Comparison of ENCODE assay signal across 8 cellular contexts in the genomic region with DNA sequence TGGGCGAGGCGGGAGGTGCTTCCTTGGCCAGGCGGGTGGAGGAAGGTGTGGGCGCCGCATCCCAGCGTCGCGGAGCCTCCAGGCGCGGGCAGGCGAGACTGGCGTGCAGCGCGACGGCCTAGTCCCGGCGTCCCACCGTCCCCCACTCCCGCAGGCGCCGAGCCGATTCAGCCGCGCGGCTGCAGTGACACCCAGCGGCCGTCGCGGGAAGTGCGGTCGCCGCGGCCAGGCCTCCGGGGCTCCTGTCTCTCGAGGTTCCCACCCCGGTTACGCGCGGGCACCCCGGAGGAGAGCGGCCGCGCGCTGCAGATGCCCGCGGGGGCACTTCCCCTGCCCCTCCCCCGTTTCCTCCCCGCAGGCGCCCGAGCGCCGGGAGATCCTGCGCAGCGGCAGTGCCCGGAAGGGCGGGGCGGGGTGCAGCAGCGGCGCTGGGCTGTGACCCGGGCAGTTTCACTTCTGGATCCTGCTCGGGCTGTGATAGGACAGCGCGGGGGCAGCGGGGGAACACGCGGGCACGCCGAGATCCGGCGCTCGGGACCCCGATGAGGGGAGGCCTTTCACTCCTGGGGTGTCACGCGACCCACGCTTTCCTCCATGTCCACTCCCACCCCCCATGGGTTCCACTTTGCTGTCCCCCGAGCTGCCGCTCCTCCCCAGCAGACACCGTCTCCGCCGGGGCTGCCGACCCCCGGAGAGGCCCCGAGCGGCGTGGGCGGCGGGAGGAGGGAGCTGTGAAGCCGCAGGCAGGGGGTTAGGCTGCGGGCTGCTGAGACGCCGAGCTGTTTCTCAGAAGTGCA.
DNase-seq lines count a peak whose midpoint lies in the region; ATAC-seq and TF ChIP-seq lines count a peak whose summit lies in the region.

No MANE protein-coding gene starts in this region.

- peaks cover 24% of the 10 kb centered on the region for H3F3A ChIP-seq in OCI-LY1 (ENCODE audit: insufficient read depth, low read length)

- H3K27me3 ChIP-seq in HUES48 (ENCODE audit: control insufficient read depth, insufficient read depth, low read length) (peaks cover 8% of the 10 kb centered on the region), OCI-LY1 (ENCODE audit: insufficient read depth, low read length) (no peaks in the 10 kb centered on the region), mucosa of rectum (ENCODE audit: control insufficient read depth in 2 of 2, insufficient read depth in 2 of 2, low read length in 2 of 2) (no peaks in the 10 kb centered on the region)

- H3K79me2 ChIP-seq in OCI-LY1 (ENCODE audit: insufficient read depth, low read length): no peaks in the 10 kb centered on the region

- H3K36me3 ChIP-seq in HUES48 (ENCODE audit: control insufficient read depth, insufficient read depth, low read length): no peaks in the 10 kb centered on the region
- peaks cover 5% of the 10 kb centered on the region for H3K36me3 ChIP-seq in OCI-LY1 (ENCODE audit: insufficient read depth, low read length)
- no peaks in the 10 kb centered on the region for H3K36me3 ChIP-seq in mucosa of rectum (ENCODE audit: control insufficient read depth in 2 of 2, insufficient read depth in 2 of 2, low read length in 2 of 2)

- H3K9ac ChIP-seq in HUES48 (ENCODE audit: low read depth, low read length) (peak overlapping the region; percentile 76; the same call in 1 of the 2 replicates), OCI-LY1 (ENCODE audit: low read length) (peak overlapping the region; percentile 85), mucosa of rectum (ENCODE audit: low read depth in 1 of 2, low read length in 2 of 2) (peak overlapping the region; percentile 86 to 88)

- peak overlapping the region; percentile 42 for H3K27ac ChIP-seq in HUES48 (ENCODE audit: low read depth, low read length)
- H3K27ac ChIP-seq in OCI-LY1 (ENCODE audit: low read depth, low read length, poor library complexity, severe bottlenecking): peak overlapping the region; percentile 99
- H3K27ac ChIP-seq in epithelial cell of prostate: peak overlapping the region; percentile 46
- H3K27ac ChIP-seq in mucosa of rectum (ENCODE audit: low read depth in 2 of 2, low read length in 2 of 2): peak overlapping the region; percentile 90 to 96

- peak; percentile 54 for ATAC-seq in GM21423 (IDR thresholded peaks at IDR 0.05; ENCODE audit: unreplicated experiment)

- peak; percentile 65 for TF ChIP-seq CTCF in OCI-LY1 (IDR thresholded peaks at IDR 0.05; ENCODE audit: low read length)

- no peaks in the 10 kb centered on the region for H4K20me1 ChIP-seq in OCI-LY1 (ENCODE audit: insufficient read depth, low read length)

- H3K9me3 ChIP-seq in HUES48 (ENCODE audit: control insufficient read depth, insufficient read depth, low read length): no peaks in the 10 kb centered on the region
- H3K9me3 ChIP-seq in OCI-LY1 (ENCODE audit: low read length): no peaks in the 10 kb centered on the region
- H3K9me3 ChIP-seq in mucosa of rectum (ENCODE audit: control insufficient read depth in 2 of 2, low read length in 2 of 2): no peaks in the 10 kb centered on the region

- H3K4me3 ChIP-seq in HUES48 (ENCODE audit: low read depth, low read length): peak overlapping the region; percentile 68
- H3K4me3 ChIP-seq in OCI-LY1 (ENCODE audit: low read depth, low read length, poor library complexity, severe bottlenecking): peak overlapping the region; percentile 59
- peak overlapping the region; percentile 69 to 81 for H3K4me3 ChIP-seq in mucosa of rectum (ENCODE audit: low read length in 2 of 2)

- peak; percentile 62 for DNase-seq in DMS 273 treated with DMSO at 0.1 percent for 48 hours (lab: John Stamatoyannopoulos, UW)
- peak; percentile 94 for DNase-seq in activated T-cell treated with anti-CD3 and anti-CD28 coated beads for 24 hours (ENCODE audit: low read depth)
- no peak for DNase-seq in epithelial cell of prostate (ENCODE audit: low read depth, low spot score)
- DNase-seq in stimulated activated CD8-positive, alpha-beta memory T cell treated with anti-CD3 and anti-CD28 coated beads, Interleukin-4, amount 100 ng/mL, for 4 hours (ENCODE audit: low read depth in 2 of 2, low spot score in 1 of 2): peak; percentile 79 to 93

- H3K4me1 ChIP-seq in HUES48 (ENCODE audit: control insufficient read depth, insufficient read depth, low read length) (peaks cover 31% of the 10 kb centered on the region), OCI-LY1 (ENCODE audit: insufficient read depth, low read length, severe bottlenecking) (peaks cover 65% of the 10 kb centered on the region), mucosa of rectum (ENCODE audit: control insufficient read depth in 2 of 2, insufficient read depth in 2 of 2, low read length in 2 of 2) (peaks cover 11 to 22% of the 10 kb centered on the region in 2 donors)

- no peak overlapping the region for H2AFZ ChIP-seq in OCI-LY1 (ENCODE audit: low read length)

- H3K9me2 ChIP-seq in OCI-LY1 (ENCODE audit: low read depth, low read length): no peaks in the 10 kb centered on the region

- peak overlapping the region; percentile 75 for H3K4me2 ChIP-seq in OCI-LY1 (ENCODE audit: low read length)

Comparison
In these comparisons a context has a peak if more than half of its experiments do, and no peak if none do; other contexts are left out.
1. H3K27ac ChIP-seq: peak in every context shown above with its lines; median percentile 99 in OCI-LY1; 93 in mucosa of rectum; 46 in epithelial cell of prostate; 42 in HUES48.